In the genomic region with DNA sequence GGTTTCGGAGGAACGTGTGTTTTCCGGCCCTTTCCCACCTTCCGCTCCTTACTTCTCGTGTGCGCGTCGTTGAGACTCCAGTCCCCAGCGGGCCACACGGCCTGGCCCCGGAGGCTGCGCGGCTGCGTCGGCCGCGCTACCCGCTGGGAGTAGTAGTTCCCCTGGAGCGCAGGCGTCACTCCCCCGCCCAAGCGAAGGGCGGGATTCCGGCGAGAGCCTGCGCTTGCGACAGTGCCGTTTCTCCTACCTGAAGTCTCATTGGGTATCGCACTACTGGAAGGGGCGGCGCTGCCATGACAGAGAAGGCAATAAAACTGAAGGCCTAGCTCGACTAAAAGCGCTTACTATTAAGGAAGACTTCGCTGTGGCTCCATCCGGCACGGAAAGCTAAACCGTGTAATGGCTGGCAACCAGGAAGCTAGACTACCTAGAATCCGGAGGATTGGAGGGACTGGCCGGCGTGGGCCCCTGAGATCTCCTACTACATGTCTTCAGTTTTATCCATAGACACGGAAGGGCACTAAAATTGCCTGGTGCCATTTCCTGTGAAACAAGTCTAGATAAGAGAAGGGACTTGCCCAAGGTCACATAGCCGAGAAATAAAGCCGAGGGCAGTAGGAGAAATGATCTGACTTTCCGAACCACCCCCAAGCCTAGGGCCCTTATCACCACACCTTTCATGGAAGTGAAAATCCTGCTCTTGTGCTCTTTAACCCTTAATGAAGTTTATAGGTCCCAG, we compare ENCODE assay signal across 1 cellular context.
TF ChIP-seq lines count a peak whose summit lies in the region.

No MANE protein-coding gene starts in this region.

TF ChIP-seq in K562, 482 proteins besides CTCF, POLR2A, EP300 and RAD21 (continued from another document and continues in another):
- TF ChIP-seq POLR2AphosphoS5 (IDR thresholded peaks at IDR 0.05; ENCODE audit: control insufficient read depth, insufficient read depth, low read depth, low read length): peak; percentile 98
- TF ChIP-seq NR4A1 (CRISPR knock-in tag; IDR thresholded peaks at IDR 0.05): peak; percentile 69; the same call in 1 of the 2 replicates
- TF ChIP-seq NR4A1 (tag; IDR thresholded peaks at IDR 0.05): 0 out of 2 replicates have a peak, but pooled peaks have one; percentile 60
- TF ChIP-seq KAT2B (IDR thresholded peaks at IDR 0.05; ENCODE audit: low read depth, low read length): no peak
- no peak for TF ChIP-seq RFX7 (CRISPR knock-in tag; IDR thresholded peaks at IDR 0.05)
- TF ChIP-seq SPI1 (IDR thresholded peaks at IDR 0.05; ENCODE audit: borderline replicate concordance, low read depth, low read length): 0 out of 2 replicates have a peak, but pooled peaks have one; percentile 4
- no peak for TF ChIP-seq HDAC6 (IDR thresholded peaks at IDR 0.05; ENCODE audit: low read depth, low read length)
- 0 out of 2 replicates have a peak, but pooled peaks have one; percentile 43 for TF ChIP-seq MECOM (CRISPR knock-in tag; IDR thresholded peaks at IDR 0.05)
- TF ChIP-seq TRIM28 (IDR thresholded peaks at IDR 0.05): no peak
- no peak; the same call in 1 of the 2 replicates for TF ChIP-seq ZNF316 (IDR thresholded peaks at IDR 0.05)
- TF ChIP-seq U2AF2 (optimal IDR thresholded peaks at IDR 0.05; ENCODE audit: low read depth, low read length): no peak
- TF ChIP-seq, protein P1, sequence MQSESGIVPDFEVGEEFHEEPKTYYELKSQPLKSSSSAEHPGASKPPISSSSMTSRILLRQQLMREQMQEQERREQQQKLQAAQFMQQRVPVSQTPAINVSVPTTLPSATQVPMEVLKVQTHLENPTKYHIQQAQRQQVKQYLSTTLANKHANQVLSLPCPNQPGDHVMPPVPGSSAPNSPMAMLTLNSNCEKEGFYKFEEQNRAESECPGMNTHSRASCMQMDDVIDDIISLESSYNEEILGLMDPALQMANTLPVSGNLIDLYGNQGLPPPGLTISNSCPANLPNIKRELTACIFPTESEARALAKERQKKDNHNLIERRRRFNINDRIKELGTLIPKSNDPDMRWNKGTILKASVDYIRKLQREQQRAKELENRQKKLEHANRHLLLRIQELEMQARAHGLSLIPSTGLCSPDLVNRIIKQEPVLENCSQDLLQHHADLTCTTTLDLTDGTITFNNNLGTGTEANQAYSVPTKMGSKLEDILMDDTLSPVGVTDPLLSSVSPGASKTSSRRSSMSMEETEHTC (IDR thresholded peaks at IDR 0.05): no peak
- TF ChIP-seq, protein P2, sequence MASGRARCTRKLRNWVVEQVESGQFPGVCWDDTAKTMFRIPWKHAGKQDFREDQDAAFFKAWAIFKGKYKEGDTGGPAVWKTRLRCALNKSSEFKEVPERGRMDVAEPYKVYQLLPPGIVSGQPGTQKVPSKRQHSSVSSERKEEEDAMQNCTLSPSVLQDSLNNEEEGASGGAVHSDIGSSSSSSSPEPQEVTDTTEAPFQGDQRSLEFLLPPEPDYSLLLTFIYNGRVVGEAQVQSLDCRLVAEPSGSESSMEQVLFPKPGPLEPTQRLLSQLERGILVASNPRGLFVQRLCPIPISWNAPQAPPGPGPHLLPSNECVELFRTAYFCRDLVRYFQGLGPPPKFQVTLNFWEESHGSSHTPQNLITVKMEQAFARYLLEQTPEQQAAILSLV (tag; IDR thresholded peaks at IDR 0.05): no peak
- TF ChIP-seq, protein P3, sequence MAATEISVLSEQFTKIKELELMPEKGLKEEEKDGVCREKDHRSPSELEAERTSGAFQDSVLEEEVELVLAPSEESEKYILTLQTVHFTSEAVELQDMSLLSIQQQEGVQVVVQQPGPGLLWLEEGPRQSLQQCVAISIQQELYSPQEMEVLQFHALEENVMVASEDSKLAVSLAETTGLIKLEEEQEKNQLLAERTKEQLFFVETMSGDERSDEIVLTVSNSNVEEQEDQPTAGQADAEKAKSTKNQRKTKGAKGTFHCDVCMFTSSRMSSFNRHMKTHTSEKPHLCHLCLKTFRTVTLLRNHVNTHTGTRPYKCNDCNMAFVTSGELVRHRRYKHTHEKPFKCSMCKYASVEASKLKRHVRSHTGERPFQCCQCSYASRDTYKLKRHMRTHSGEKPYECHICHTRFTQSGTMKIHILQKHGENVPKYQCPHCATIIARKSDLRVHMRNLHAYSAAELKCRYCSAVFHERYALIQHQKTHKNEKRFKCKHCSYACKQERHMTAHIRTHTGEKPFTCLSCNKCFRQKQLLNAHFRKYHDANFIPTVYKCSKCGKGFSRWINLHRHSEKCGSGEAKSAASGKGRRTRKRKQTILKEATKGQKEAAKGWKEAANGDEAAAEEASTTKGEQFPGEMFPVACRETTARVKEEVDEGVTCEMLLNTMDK (IDR thresholded peaks at IDR 0.05; ENCODE audit: borderline replicate concordance, insufficient read depth, low read depth, low read length, poor library complexity, severe bottlenecking): no peak
- TF ChIP-seq ESRRA (IDR thresholded peaks at IDR 0.05; ENCODE audit: borderline replicate concordance, low read depth): peak; percentile 89
- TF ChIP-seq FOXJ2 (tag; IDR thresholded peaks at IDR 0.05): peak; percentile 95
- peak; percentile 86 for TF ChIP-seq CREB1 (IDR thresholded peaks at IDR 0.05)
- peak; percentile 93 for TF ChIP-seq CREB1 (CRISPR knock-in tag; IDR thresholded peaks at IDR 0.05)
- TF ChIP-seq, protein P4, sequence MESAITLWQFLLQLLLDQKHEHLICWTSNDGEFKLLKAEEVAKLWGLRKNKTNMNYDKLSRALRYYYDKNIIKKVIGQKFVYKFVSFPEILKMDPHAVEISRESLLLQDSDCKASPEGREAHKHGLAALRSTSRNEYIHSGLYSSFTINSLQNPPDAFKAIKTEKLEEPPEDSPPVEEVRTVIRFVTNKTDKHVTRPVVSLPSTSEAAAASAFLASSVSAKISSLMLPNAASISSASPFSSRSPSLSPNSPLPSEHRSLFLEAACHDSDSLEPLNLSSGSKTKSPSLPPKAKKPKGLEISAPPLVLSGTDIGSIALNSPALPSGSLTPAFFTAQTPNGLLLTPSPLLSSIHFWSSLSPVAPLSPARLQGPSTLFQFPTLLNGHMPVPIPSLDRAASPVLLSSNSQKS (CRISPR knock-in tag; IDR thresholded peaks at IDR 0.05): no peak
- no peak for TF ChIP-seq BDP1 (IDR thresholded peaks at IDR 0.05; ENCODE audit: insufficient read depth, insufficient read length)
- TF ChIP-seq, protein P5, sequence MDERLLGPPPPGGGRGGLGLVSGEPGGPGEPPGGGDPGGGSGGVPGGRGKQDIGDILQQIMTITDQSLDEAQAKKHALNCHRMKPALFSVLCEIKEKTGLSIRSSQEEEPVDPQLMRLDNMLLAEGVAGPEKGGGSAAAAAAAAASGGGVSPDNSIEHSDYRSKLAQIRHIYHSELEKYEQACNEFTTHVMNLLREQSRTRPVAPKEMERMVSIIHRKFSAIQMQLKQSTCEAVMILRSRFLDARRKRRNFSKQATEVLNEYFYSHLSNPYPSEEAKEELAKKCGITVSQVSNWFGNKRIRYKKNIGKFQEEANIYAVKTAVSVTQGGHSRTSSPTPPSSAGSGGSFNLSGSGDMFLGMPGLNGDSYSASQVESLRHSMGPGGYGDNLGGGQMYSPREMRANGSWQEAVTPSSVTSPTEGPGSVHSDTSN (CRISPR knock-in tag; IDR thresholded peaks at IDR 0.05; ENCODE audit: low read depth): no peak
- TF ChIP-seq, protein P5 (tag; conservative IDR thresholded peaks at IDR 0.05; ENCODE audit: low read depth): peak; percentile 35
- TF ChIP-seq, protein P6, sequence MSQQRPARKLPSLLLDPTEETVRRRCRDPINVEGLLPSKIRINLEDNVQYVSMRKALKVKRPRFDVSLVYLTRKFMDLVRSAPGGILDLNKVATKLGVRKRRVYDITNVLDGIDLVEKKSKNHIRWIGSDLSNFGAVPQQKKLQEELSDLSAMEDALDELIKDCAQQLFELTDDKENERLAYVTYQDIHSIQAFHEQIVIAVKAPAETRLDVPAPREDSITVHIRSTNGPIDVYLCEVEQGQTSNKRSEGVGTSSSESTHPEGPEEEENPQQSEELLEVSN (IDR thresholded peaks at IDR 0.05; ENCODE audit: borderline replicate concordance in 1 of 2, extremely low read depth in 1 of 2, insufficient read depth in 1 of 2, insufficient read length in 1 of 2, low read depth in 1 of 2, low read length in 1 of 2, poor library complexity in 1 of 2, severe bottlenecking in 1 of 2): peak; percentile 68 to 83
- TF ChIP-seq GTF2A2 (tag; IDR thresholded peaks at IDR 0.05): no peak
- TF ChIP-seq FOS (IDR thresholded peaks at IDR 0.05; ENCODE audit: extremely low read depth, insufficient read length): no peak
- TF ChIP-seq CREM (IDR thresholded peaks at IDR 0.05; ENCODE audit: low read depth): peak; percentile 95
- no peak for TF ChIP-seq FOXP1 (CRISPR knock-in tag; IDR thresholded peaks at IDR 0.05)
- TF ChIP-seq, protein P7, sequence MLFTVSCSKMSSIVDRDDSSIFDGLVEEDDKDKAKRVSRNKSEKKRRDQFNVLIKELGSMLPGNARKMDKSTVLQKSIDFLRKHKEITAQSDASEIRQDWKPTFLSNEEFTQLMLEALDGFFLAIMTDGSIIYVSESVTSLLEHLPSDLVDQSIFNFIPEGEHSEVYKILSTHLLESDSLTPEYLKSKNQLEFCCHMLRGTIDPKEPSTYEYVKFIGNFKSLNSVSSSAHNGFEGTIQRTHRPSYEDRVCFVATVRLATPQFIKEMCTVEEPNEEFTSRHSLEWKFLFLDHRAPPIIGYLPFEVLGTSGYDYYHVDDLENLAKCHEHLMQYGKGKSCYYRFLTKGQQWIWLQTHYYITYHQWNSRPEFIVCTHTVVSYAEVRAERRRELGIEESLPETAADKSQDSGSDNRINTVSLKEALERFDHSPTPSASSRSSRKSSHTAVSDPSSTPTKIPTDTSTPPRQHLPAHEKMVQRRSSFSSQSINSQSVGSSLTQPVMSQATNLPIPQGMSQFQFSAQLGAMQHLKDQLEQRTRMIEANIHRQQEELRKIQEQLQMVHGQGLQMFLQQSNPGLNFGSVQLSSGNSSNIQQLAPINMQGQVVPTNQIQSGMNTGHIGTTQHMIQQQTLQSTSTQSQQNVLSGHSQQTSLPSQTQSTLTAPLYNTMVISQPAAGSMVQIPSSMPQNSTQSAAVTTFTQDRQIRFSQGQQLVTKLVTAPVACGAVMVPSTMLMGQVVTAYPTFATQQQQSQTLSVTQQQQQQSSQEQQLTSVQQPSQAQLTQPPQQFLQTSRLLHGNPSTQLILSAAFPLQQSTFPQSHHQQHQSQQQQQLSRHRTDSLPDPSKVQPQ (CRISPR knock-in tag; IDR thresholded peaks at IDR 0.05; ENCODE audit: borderline replicate concordance): no peak
- TF ChIP-seq FUS (optimal IDR thresholded peaks at IDR 0.05; ENCODE audit: low read depth, low read length): no peak
- TF ChIP-seq ZNF431 (CRISPR knock-in tag; IDR thresholded peaks at IDR 0.05): no peak
- 0 out of 2 replicates have a peak, but pooled peaks have one; percentile 77 for TF ChIP-seq SREBF2 (CRISPR knock-in tag; IDR thresholded peaks at IDR 0.05)
- TF ChIP-seq RBM15 (IDR thresholded peaks at IDR 0.05; ENCODE audit: insufficient read depth, low read length): no peak
- no peak for TF ChIP-seq ZBED1 (IDR thresholded peaks at IDR 0.05)
- TF ChIP-seq, protein P8, sequence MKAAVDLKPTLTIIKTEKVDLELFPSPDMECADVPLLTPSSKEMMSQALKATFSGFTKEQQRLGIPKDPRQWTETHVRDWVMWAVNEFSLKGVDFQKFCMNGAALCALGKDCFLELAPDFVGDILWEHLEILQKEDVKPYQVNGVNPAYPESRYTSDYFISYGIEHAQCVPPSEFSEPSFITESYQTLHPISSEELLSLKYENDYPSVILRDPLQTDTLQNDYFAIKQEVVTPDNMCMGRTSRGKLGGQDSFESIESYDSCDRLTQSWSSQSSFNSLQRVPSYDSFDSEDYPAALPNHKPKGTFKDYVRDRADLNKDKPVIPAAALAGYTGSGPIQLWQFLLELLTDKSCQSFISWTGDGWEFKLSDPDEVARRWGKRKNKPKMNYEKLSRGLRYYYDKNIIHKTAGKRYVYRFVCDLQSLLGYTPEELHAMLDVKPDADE (conservative IDR thresholded peaks at IDR 0.05; ENCODE audit: control insufficient read depth, low read depth, low read length): peak; percentile 99
- peak; percentile 60; the same call in 1 of the 2 replicates for TF ChIP-seq ZSCAN32 (CRISPR knock-in tag; IDR thresholded peaks at IDR 0.05)
- TF ChIP-seq, protein P9, sequence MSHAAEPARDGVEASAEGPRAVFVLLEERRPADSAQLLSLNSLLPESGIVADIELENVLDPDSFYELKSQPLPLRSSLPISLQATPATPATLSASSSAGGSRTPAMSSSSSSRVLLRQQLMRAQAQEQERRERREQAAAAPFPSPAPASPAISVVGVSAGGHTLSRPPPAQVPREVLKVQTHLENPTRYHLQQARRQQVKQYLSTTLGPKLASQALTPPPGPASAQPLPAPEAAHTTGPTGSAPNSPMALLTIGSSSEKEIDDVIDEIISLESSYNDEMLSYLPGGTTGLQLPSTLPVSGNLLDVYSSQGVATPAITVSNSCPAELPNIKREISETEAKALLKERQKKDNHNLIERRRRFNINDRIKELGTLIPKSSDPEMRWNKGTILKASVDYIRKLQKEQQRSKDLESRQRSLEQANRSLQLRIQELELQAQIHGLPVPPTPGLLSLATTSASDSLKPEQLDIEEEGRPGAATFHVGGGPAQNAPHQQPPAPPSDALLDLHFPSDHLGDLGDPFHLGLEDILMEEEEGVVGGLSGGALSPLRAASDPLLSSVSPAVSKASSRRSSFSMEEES (CRISPR knock-in tag; IDR thresholded peaks at IDR 0.05): no peak
- TF ChIP-seq KLF1 (tag; IDR thresholded peaks at IDR 0.05): 0 out of 2 replicates have a peak, but pooled peaks have one; percentile 15
- TF ChIP-seq L3MBTL2 (IDR thresholded peaks at IDR 0.05): peak; percentile 88
- TF ChIP-seq TAF7 (tag; IDR thresholded peaks at IDR 0.05): peak; percentile 94
- TF ChIP-seq, protein P10, sequence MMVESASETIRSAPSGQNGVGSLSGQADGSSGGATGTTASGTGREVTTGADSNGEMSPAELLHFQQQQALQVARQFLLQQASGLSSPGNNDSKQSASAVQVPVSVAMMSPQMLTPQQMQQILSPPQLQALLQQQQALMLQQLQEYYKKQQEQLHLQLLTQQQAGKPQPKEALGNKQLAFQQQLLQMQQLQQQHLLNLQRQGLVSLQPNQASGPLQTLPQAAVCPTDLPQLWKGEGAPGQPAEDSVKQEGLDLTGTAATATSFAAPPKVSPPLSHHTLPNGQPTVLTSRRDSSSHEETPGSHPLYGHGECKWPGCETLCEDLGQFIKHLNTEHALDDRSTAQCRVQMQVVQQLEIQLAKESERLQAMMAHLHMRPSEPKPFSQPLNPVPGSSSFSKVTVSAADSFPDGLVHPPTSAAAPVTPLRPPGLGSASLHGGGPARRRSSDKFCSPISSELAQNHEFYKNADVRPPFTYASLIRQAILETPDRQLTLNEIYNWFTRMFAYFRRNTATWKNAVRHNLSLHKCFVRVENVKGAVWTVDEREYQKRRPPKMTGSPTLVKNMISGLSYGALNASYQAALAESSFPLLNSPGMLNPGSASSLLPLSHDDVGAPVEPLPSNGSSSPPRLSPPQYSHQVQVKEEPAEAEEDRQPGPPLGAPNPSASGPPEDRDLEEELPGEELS (CRISPR knock-in tag; IDR thresholded peaks at IDR 0.05; ENCODE audit: borderline replicate concordance): peak; percentile 65
